Comparison of ENCODE assay signal across 8 cellular contexts in the genomic region with DNA sequence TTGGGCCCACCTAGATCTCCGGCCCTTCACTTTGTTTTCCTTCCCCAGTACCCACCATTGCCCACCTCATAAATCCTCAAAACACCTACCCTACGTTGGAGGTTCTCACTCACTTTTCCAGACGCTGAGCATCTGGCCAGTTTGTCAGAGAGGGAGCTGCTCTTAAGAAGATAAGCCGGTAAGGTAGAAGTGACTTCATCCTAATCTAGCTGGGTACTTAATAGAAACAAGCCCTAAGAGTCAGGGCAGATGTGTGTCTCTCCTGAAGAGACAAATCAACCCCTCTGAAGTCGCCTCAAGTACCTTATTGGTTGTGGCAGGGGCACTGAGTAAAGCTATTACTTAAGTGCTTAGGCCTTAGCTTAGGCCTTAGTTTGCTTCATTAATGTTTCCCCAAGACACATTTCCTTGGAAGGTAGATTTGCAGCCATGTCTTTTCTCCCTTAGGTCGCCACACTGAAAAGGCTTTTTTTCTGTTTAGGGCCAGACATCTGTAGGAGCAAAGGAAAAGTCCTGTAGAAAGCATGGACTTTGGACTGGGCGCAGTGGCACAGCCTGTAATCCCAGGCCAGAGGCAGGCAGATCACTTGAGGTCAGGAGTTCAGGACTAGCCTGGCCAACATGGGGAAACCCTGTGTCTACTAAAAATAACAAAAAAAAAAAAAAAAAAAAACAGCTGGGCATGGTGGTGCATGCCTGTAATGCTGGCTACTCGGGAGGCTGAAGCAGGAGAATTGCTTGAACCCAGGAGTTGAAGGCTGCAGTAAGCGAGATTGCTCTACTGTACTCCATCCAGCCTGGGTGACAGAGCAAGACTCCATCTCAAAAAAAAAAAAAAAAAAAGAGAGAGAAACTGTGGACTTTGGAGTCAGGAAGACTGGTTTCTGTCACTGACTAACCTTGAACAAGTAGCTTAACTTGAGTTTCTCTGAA. TPM values are rescaled to one million over a fixed set of nuclear protein-coding genes. Genes with fewer than 3 reads are reported as not detected.
DNase-seq lines count a peak whose midpoint lies in the region; ATAC-seq, FAIRE-seq and TF ChIP-seq lines count a peak whose summit lies in the region.

No MANE protein-coding gene starts in this region.

- POLR2A ChIA-PET in naive thymus-derived CD8-positive, alpha-beta T cell (lab: Charles Lee): interaction anchor here (0.5 to 2.9 kb wide), 10 partner anchors 9 to 250 kb away, joined by 3 to 24 read pairs (median 5); partner anchors contain the start of gene MAP3K3

- no peaks in the 10 kb centered on the region for H3K27me3 Mint-ChIP-seq in effector memory CD8-positive, alpha-beta T cell
- no peaks in the 10 kb centered on the region for H3K27me3 Mint-ChIP-seq in naive thymus-derived CD8-positive, alpha-beta T cell

- DNase-seq in D721Med (ENCODE audit: insufficient read length, low spot score): peak; percentile 33
- peak; percentile 89 to 92 for DNase-seq in NCI-H524 (lab: John Stamatoyannopoulos, UW)
- DNase-seq in effector memory CD8-positive, alpha-beta T cell: no peak
- no peak for DNase-seq in naive thymus-derived CD8-positive, alpha-beta T cell
- DNase-seq in AML-193 (lab: John Stamatoyannopoulos, UW): no peak
- no peak for DNase-seq in SIG-M5 (lab: John Stamatoyannopoulos, UW)

- ATAC-seq in effector memory CD8-positive, alpha-beta T cell (replicated peaks): no peak
- ATAC-seq in naive thymus-derived CD8-positive, alpha-beta T cell: peak in 1 of 2 donors; percentile 8
- ATAC-seq in HG03159 (IDR thresholded peaks at IDR 0.05; ENCODE audit: unreplicated experiment): no peak
- ATAC-seq in GM19463 (IDR thresholded peaks at IDR 0.05; ENCODE audit: unreplicated experiment): no peak

- H3K4me3 Mint-ChIP-seq in effector memory CD8-positive, alpha-beta T cell: peak overlapping the region; percentile 83 to 89
- peak overlapping the region; percentile 87 to 96 (median 94) for H3K4me3 Mint-ChIP-seq in naive thymus-derived CD8-positive, alpha-beta T cell

- TF ChIP-seq CTCF in D721Med (IDR thresholded peaks at IDR 0.05; ENCODE audit: insufficient read depth, missing control alignments): no peak

- no peaks in the 10 kb centered on the region for H3K9me3 Mint-ChIP-seq in effector memory CD8-positive, alpha-beta T cell
- H3K9me3 Mint-ChIP-seq in naive thymus-derived CD8-positive, alpha-beta T cell: no peaks in the 10 kb centered on the region

- H3K4me1 Mint-ChIP-seq in effector memory CD8-positive, alpha-beta T cell (ENCODE audit: low read depth in 2 of 2): peaks cover 33 to 39% of the 10 kb centered on the region in 2 donors
- peaks cover 15 to 40% (median 29%) of the 10 kb centered on the region in 4 donors for H3K4me1 Mint-ChIP-seq in naive thymus-derived CD8-positive, alpha-beta T cell

- peak overlapping the region; percentile 87 to 90 for H3K27ac Mint-ChIP-seq in effector memory CD8-positive, alpha-beta T cell
- H3K27ac Mint-ChIP-seq in naive thymus-derived CD8-positive, alpha-beta T cell: peak overlapping the region; percentile 90 to 97 (median 95)

- peaks cover 17% of the 10 kb centered on the region for H3K36me3 Mint-ChIP-seq in effector memory CD8-positive, alpha-beta T cell (ENCODE audit: insufficient read depth)
- peaks cover 0 to 32% (median 5%) of the 10 kb centered on the region in 3 donors for H3K36me3 Mint-ChIP-seq in naive thymus-derived CD8-positive, alpha-beta T cell

- no peak for FAIRE-seq in D721Med (lab: Jason Lieb, UNC)

RNA-seq across cellular contexts. Expression of gene TACO1, which starts 1.0 kb away (rescaled TPM):
- 10 to 100 TPM; 15.5 to 16.6 TPM for total RNA-seq in naive thymus-derived CD8-positive, alpha-beta T cell
- 10 to 100 TPM; 11.3 to 18.3 (median 17.5) TPM for polyA plus RNA-seq in naive thymus-derived CD8-positive, alpha-beta T cell

RNA-seq across cellular contexts. Expression of gene MAP3K3, which starts 20.5 kb away (rescaled TPM):
- 10 to 100 TPM; 77.5 to 82.8 TPM for total RNA-seq in naive thymus-derived CD8-positive, alpha-beta T cell
- 10 to 100 TPM; 23.8 to 47.4 (median 24.7) TPM for polyA plus RNA-seq in naive thymus-derived CD8-positive, alpha-beta T cell

RNA-seq across cellular contexts. Expression of gene DCAF7, which starts 51.4 kb away (rescaled TPM):
- 10 to 100 TPM; 70.4 to 76.0 TPM for total RNA-seq in naive thymus-derived CD8-positive, alpha-beta T cell
- polyA plus RNA-seq in naive thymus-derived CD8-positive, alpha-beta T cell: 10 to 100 TPM; 57.8 to 77.5 (median 75.6) TPM

Comparison
In these comparisons a context has a peak if more than half of its experiments do, and no peak if none do; other contexts are left out.
1. DNase-seq: peak in D721Med (single experiment) and NCI-H524 (2 of 2); none in effector memory CD8-positive, alpha-beta T cell (0 of 3), naive thymus-derived CD8-positive, alpha-beta T cell (0 of 10), AML-193 (0 of 2) and SIG-M5 (single experiment).